ENCODE assay signal across 9 cellular contexts in the genomic region with DNA sequence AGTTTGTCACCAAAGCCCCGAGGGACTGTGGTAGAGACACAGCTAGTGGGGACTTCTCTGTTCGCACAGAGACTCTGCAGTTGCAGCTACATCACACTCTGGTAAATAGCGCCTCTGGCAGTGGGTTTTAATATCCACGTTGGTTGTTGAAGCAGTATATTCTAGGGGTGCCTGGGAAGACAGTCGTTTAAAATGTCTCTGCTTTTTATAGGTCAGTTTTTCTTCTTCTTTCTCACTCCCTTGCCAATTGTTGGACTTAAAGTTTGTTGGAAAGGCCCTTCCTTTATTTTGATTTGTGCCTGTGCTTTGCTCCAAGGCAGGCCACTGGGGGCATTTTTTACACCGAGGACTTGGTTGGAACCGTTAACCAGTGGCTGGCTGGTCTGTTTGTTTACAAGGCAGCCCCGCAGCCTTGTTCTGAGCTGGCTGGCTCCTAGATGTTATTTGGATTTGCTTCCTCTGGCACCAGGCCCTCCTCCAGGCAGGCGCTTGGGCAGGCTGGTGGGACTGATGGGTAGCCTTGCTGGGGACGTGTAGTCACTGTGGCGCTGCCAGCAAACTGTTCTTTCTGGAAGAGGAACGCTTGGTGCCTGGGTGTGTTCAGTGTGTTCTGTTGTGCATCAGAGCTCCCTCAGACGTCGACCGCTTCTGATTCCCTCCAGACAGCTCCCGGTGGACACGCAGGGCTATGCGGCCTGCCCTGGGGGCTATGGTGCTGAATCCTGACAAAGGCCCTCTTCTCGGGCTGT.
DNase-seq lines count a peak whose midpoint lies in the region; ATAC-seq and TF ChIP-seq lines count a peak whose summit lies in the region.
"Had no signal": no experiment of that assay in that cellular context is flagged by ENCODE, and none has a peak within 500 bp of the region (broad histone marks: within the 10 kb centered on the region; RNA-seq: fewer than 3 reads in every experiment).

No MANE protein-coding gene starts in this region.

- peaks cover 50% of the 10 kb centered on the region for H3K36me3 Mint-ChIP-seq in CD4-positive, alpha-beta T cell (ENCODE audit: low read depth)
- peaks cover 20% of the 10 kb centered on the region for H3K36me3 Mint-ChIP-seq in nephron (ENCODE audit: low read depth)

- intact Hi-C loops in CD4-positive, alpha-beta T cell (cut with DNase I, micrococcal nuclease) = no loop called here

- peak overlapping the region; percentile 70 for H3K4me3 Mint-ChIP-seq in CD4-positive, alpha-beta T cell
- no peak overlapping the region for H3K4me3 Mint-ChIP-seq in nephron

- in situ Hi-C loops in GM13977 (cut with MboI; ENCODE audit: low pct_unique_long_range_greater_than_20kb, low sequenced_read_pairs, unreplicated experiment) = no loop called here

- CTCF ChIA-PET in CD4-positive, alpha-beta T cell (lab: Charles Lee) = interaction anchor here (0.9 to 1.1 kb wide), 3 partner anchors 10 to 54 kb away, joined by 3 to 4 read pairs (median 3); no protein-coding TSS in a partner anchor

- no peak overlapping the region for H3K27ac ChIP-seq in CD4-positive, alpha-beta T cell (ENCODE audit: low read depth, low read length)
- H3K27ac ChIP-seq: neutrophil had no signal

- H3K27ac Mint-ChIP-seq in CD4-positive, alpha-beta T cell = peak overlapping the region; percentile 91
- H3K27ac Mint-ChIP-seq in nephron = peak overlapping the region; percentile 54 to 89 (median 79)

- peaks cover 84% of the 10 kb centered on the region for H3K4me1 Mint-ChIP-seq in CD4-positive, alpha-beta T cell (ENCODE audit: low read depth)
- H3K4me1 Mint-ChIP-seq in nephron = peaks cover 54% of the 10 kb centered on the region

- POLR2A ChIA-PET in CD4-positive, alpha-beta T cell (lab: Charles Lee) = interaction anchor here (1.3 to 3.8 kb wide), 6 partner anchors 7 to 35 kb away, joined by 4 to 41 read pairs (median 10); no protein-coding TSS in a partner anchor

- no peaks in the 10 kb centered on the region for H3K27me3 ChIP-seq in CD4-positive, alpha-beta T cell (ENCODE audit: control insufficient read depth, insufficient read depth, low read length)
- H3K27me3 ChIP-seq: neutrophil had no signal

- TF ChIP-seq CTCF in CD4-positive, alpha-beta T cell (IDR thresholded peaks at IDR 0.05) = no peak
- TF ChIP-seq CTCF in nephron (IDR thresholded peaks at IDR 0.05; ENCODE audit: unreplicated experiment in 3 of 3) (no peak), GM13977 (IDR thresholded peaks at IDR 0.05; ENCODE audit: extremely low read depth, insufficient read depth, missing control alignments) (no peak)

- H3K9me3 Mint-ChIP-seq in CD4-positive, alpha-beta T cell = no peaks in the 10 kb centered on the region
- H3K9me3 Mint-ChIP-seq in nephron = no peaks in the 10 kb centered on the region

- DNase-seq in CD4-positive, alpha-beta T cell = no peak
- DNase-seq in NCI-H1092 (lab: John Stamatoyannopoulos, UW) = peak; percentile 86
- DNase-seq in cerebellar nuclear complex (lab: John Stamatoyannopoulos, UW) = peak; percentile 80 to 95
- DNase-seq in NCI-H1048 (lab: John Stamatoyannopoulos, UW) = no peak
- DNase-seq in stimulated activated CD4-positive, alpha-beta T cell treated with anti-CD3 and anti-CD28 coated beads, Interleukin-4, amount 100 ng/mL, for 4 hours = no peak
- DNase-seq in GM13977 (ENCODE audit: low spot score) = no peak
- DNase-seq in T-helper 9 cell = no peak

- peak; percentile 81 for ATAC-seq in CD4-positive, alpha-beta T cell (ENCODE audit: poor library complexity)

- no peaks in the 10 kb centered on the region for H3K9me3 ChIP-seq in CD4-positive, alpha-beta T cell (ENCODE audit: control insufficient read depth, low read length)
- H3K9me3 ChIP-seq: neutrophil had no signal

- H3K27me3 Mint-ChIP-seq in CD4-positive, alpha-beta T cell = no peaks in the 10 kb centered on the region
- no peaks in the 10 kb centered on the region for H3K27me3 Mint-ChIP-seq in nephron (ENCODE audit: low read depth)

Comparison
In these comparisons a context has a peak if more than half of its experiments do, and no peak if none do; other contexts are left out.
1. DNase-seq: peak in NCI-H1092 (single experiment) and cerebellar nuclear complex (2 of 2); none in CD4-positive, alpha-beta T cell (0 of 10), NCI-H1048 (single experiment), stimulated activated CD4-positive, alpha-beta T cell treated with anti-CD3 and anti-CD28 coated beads, Interleukin-4, amount 100 ng/mL, for 4 hours (0 of 2), GM13977 (single experiment) and T-helper 9 cell (single experiment).